Comparison of ENCODE assay signal across 22 cellular contexts in the genomic region with DNA sequence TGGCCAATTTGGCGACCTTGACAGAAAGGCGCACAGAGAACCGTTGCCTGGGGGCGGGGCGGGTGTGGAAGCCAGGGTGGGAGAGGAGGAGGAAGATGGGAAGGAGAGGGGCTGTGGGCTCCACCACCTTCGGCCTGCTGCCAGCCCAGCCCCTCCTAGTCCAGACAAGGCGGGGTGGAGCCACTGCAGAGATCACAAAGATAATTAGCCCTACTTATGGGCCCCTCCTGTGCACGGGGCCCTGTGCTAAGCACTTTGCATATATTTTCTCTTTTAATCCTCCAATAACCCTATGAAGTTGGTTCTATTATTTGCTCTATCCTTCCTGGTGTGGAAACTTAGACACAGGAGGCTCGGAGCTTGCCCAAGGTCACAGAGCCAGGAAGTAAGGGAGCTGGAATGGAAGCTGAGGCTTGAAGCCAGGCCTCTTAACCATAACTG. TPM values are rescaled to one million over a fixed set of nuclear protein-coding genes. Genes with fewer than 3 reads are reported as not detected.
A peak's percentile ranks its signal among the peaks of the same experiment; 100 is the strongest.
DNase-seq lines count a peak whose midpoint lies in the region; ATAC-seq and TF ChIP-seq lines count a peak whose summit lies in the region.
"Had no signal": no experiment of that assay in that cellular context is flagged by ENCODE, and none has a peak within 500 bp of the region (broad histone marks: within the 10 kb centered on the region; RNA-seq: fewer than 3 reads in every experiment).

No MANE protein-coding gene starts in this region.

- H3K27me3 Mint-ChIP-seq in neural crest cell (ENCODE audit: low read depth) = peaks cover 42% of the 10 kb centered on the region

- TF ChIP-seq CTCF in body of pancreas (IDR thresholded peaks at IDR 0.05) = no peak
- TF ChIP-seq CTCF in neural crest cell (conservative IDR thresholded peaks at IDR 0.05) = no peak

- peak; percentile 77 for ATAC-seq in body of pancreas

- DNase-seq in NCI-H524 treated with DMSO at 0.1 percent for 48 hours (lab: John Stamatoyannopoulos, UW) = peak; percentile 6
- peak; percentile 48 to 70 (median 64) for DNase-seq in body of pancreas
- no peak for DNase-seq in neural crest cell (ENCODE audit: low read depth, low spot score)
- no peak for DNase-seq in activated CD4-positive, alpha-beta T cell treated with anti-CD3 and anti-CD28 coated beads for 1 hour
- no peak for DNase-seq in NCI-H2227 (lab: John Stamatoyannopoulos, UW; ENCODE audit: unreplicated experiment)
- DNase-seq in substantia nigra (lab: John Stamatoyannopoulos, UW) = no peak
- DNase-seq in globus pallidus (ENCODE audit: low spot score) = no peak
- DNase-seq: ACHN; C1 segment of cervical spinal cord; CD8-positive, alpha-beta memory T cell; DMS79; HCEC 1CT; Karpas-422; NCI-H1417 treated with DMSO at 0.1 percent for 48 hours; NCI-H1930; NCI-H345; OCI-M1; SHP77 treated with DMSO at 0.1 percent for 48 hours; SK-N-SH had no signal

- H3K4me3 ChIP-seq in body of pancreas = no peak overlapping the region

- H3K4me1 ChIP-seq in body of pancreas = peaks cover 22% of the 10 kb centered on the region

- TF ChIP-seq POLR2A in body of pancreas (IDR thresholded peaks at IDR 0.05) = no peak

- intact Hi-C loops in body of pancreas (cut with DNase I) = no loop called here

- peaks cover 37% of the 10 kb centered on the region for H3K4me1 Mint-ChIP-seq in neural crest cell

- H3K36me3 Mint-ChIP-seq in neural crest cell (ENCODE audit: low read depth) = no peaks in the 10 kb centered on the region
- H3K36me3 Mint-ChIP-seq: CD8-positive, alpha-beta memory T cell; IgD-negative memory B cell had no signal

- WGBS in body of pancreas, 2 donors = 57 to 66% methylated on average over 8 to 9 of the region's 9 CpGs

- peaks cover 2% of the 10 kb centered on the region for H3K9me3 Mint-ChIP-seq in neural crest cell

- peak overlapping the region; percentile 66 for H3K4me3 Mint-ChIP-seq in neural crest cell
- H3K4me3 Mint-ChIP-seq: CD8-positive, alpha-beta memory T cell had no signal

- peak overlapping the region in 3 of 4 donors; percentile 50 to 73 (median 61) for H3K27ac ChIP-seq in body of pancreas
- H3K27ac ChIP-seq in substantia nigra (ENCODE audit: low read depth, low read length, poor library complexity, severe bottlenecking) = no peak overlapping the region

- no peaks in the 10 kb centered on the region for H3K36me3 ChIP-seq in body of pancreas (replicated peaks in 1 of 2; ENCODE audit: insufficient read depth in 1 of 2, low read depth in 2 of 2)

- no peak overlapping the region for H3K27ac Mint-ChIP-seq in neural crest cell (ENCODE audit: unreplicated experiment)
- H3K27ac Mint-ChIP-seq: IgD-negative memory B cell had no signal

- peaks cover 0 to 6% of the 10 kb centered on the region in 2 donors for H3K27me3 ChIP-seq in body of pancreas

- H3K9me3 ChIP-seq in body of pancreas = no peaks in the 10 kb centered on the region
- H3K9me3 ChIP-seq: SK-N-SH had no signal

RNA-seq across cellular contexts. Expression of gene ECEL1, which starts 13.7 kb away (rescaled TPM):
- total RNA-seq in body of pancreas (under 1 TPM in 1 of 2 donors, not detected in 1; 0.26 TPM), neural crest cell (42.9 and 43.9 TPM in 2 replicates)
- total RNA-seq: CD8-positive, alpha-beta memory T cell; MCF 10A; RPMI7951 had no signal

RNA-seq across cellular contexts. Expression of gene PRSS56, which starts 18.8 kb away (rescaled TPM):
- total RNA-seq in body of pancreas (not detected), neural crest cell (52.4 and 54.2 TPM in 2 replicates)
- total RNA-seq: CD8-positive, alpha-beta memory T cell; MCF 10A; RPMI7951 had no signal

RNA-seq across cellular contexts. Expression of gene CHRND, which starts 24.6 kb away (rescaled TPM):
- total RNA-seq in body of pancreas (not detected), neural crest cell (4.1 and 5.8 TPM in 2 replicates)
- total RNA-seq: CD8-positive, alpha-beta memory T cell; MCF 10A; RPMI7951 had no signal

RNA-seq across cellular contexts. Expression of gene CHRNG, which starts 38.1 kb away (rescaled TPM):
- total RNA-seq in body of pancreas = not detected
- not detected in 2 replicates for total RNA-seq in neural crest cell
- total RNA-seq: CD8-positive, alpha-beta memory T cell; MCF 10A; RPMI7951 had no signal

RNA-seq across cellular contexts. Expression of gene ALPI, which starts 45.4 kb away (rescaled TPM):
- total RNA-seq in body of pancreas (not detected), neural crest cell (not detected in 2 replicates)
- total RNA-seq: CD8-positive, alpha-beta memory T cell; MCF 10A; RPMI7951 had no signal

Comparison
In these comparisons a context has a peak if more than half of its experiments do, and no peak if none do; other contexts are left out.
1. DNase-seq: peak in NCI-H524 treated with DMSO at 0.1 percent for 48 hours (single experiment) and body of pancreas (4 of 4); none in neural crest cell (single experiment), activated CD4-positive, alpha-beta T cell treated with anti-CD3 and anti-CD28 coated beads for 1 hour (single experiment), NCI-H2227 (single experiment), substantia nigra (0 of 49) and globus pallidus (single experiment).
2. RNA of gene ECEL1, which starts 13.7 kb away (total RNA-seq): 42.9 to 43.9 TPM in neural crest cell; 0.26 TPM in body of pancreas; every median in the first group is over 10 times any median in the second.
3. RNA of gene PRSS56, which starts 18.8 kb away (total RNA-seq): 52.4 to 54.2 TPM in neural crest cell; not detected in body of pancreas; every median in the first group is over 10 times any median in the second.